15 cellular contexts compared by ENCODE assay signal in the genomic region with DNA sequence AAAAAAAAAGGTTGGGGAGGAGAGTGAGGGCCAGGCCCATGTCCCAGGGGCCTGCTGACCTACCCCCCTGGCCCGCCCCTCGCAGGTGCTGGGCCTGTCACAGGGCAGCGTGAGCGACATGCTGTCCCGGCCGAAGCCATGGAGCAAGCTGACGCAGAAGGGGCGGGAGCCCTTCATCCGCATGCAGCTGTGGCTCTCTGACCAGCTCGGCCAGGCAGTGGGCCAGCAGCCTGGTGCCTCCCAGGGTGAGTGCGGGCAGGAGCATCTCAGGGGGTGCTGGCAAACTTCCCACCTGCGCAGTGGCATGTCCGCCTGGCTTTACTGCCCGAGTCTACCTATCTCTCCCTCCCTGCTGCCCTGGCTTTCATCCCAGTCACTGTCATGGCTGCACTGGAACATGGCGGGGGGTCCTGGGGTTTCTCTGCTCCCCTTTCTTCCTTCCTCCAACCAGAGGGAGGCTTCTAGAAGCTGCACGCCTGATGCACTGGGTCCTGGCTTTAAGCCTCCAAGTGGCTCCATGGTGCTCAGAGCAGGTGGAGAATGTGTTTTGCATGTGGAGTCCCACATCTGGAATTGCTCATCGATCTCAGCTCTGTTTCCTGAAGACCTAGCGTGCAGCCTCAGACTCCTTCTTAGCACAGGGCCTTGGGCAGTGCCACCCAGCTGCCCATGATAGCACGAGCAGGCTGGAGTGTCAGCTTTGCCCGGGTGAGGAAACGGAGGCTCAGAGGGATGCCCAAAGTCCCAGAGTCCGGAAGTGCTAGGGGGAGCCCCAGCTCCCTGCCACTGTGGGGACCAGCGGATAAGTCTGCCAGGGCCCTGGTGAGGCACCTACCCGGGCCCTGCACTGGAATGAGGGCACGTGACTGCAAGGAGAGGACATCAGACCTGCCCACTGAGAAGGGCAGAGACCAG. TPM values are rescaled to one million over a fixed set of nuclear protein-coding genes. Genes with fewer than 3 reads are reported as not detected.
DNase-seq lines count a peak whose midpoint lies in the region; TF ChIP-seq lines count a peak whose summit lies in the region.
"Had no signal": no experiment of that assay in that cellular context is flagged by ENCODE, and none has a peak within 500 bp of the region (broad histone marks: within the 10 kb centered on the region; RNA-seq: fewer than 3 reads in every experiment).

No MANE protein-coding gene starts in this region.

- no peaks in the 10 kb centered on the region for H3K4me1 ChIP-seq in vagina
- H3K4me1 ChIP-seq: prostate gland had no signal

- H3K36me3 ChIP-seq in H7 (replicated peaks; ENCODE audit: control insufficient read depth, insufficient read depth, low read length) (no peaks in the 10 kb centered on the region), vagina (no peaks in the 10 kb centered on the region)
- H3K36me3 ChIP-seq: prostate gland had no signal

- H3K9me3 ChIP-seq in vagina, result no peaks in the 10 kb centered on the region
- H3K9me3 ChIP-seq: prostate gland had no signal

- no peak overlapping the region for H3K27ac ChIP-seq in vagina
- H3K27ac ChIP-seq: prostate gland had no signal

- intact Hi-C loops in vagina (cut with DNase I), result no loop called here

- TF ChIP-seq CTCF in vagina (IDR thresholded peaks at IDR 0.05), result no peak

- peak; percentile 84 for DNase-seq in A172 (ENCODE audit: low spot score)
- peak; percentile 61 for DNase-seq in H7
- peak; percentile 94 for DNase-seq in RPMI8226
- DNase-seq in iPS-NIHi11 (ENCODE audit: low spot score), result peak; percentile 60
- DNase-seq in SKM-1 (lab: John Stamatoyannopoulos, UW; ENCODE audit: unreplicated experiment), result no peak
- no peak for DNase-seq in vagina (ENCODE audit: extremely low spot score in 2 of 2)
- DNase-seq in NCI-H1048 (lab: John Stamatoyannopoulos, UW), result no peak
- no peak for DNase-seq in AG20443 (ENCODE audit: low spot score)
- DNase-seq: activated naive CD4-positive, alpha-beta T cell; AML-193; HCEC 1CT; NCI-H187 treated with DMSO at 0.1 percent for 48 hours; stimulated activated CD4-positive, alpha-beta T cell treated with anti-CD3 and anti-CD28 coated beads, Interleukin-4, amount 100 ng/mL, for 1 hour; stimulated activated naive CD4-positive, alpha-beta T cell had no signal

- H3K27me3 ChIP-seq in H7 (ENCODE audit: control insufficient read depth, insufficient read depth, low read length), result no peaks in the 10 kb centered on the region
- H3K27me3 ChIP-seq in vagina, result no peaks in the 10 kb centered on the region

- H3K4me3 ChIP-seq in H7 (ENCODE audit: insufficient read depth, low read depth, low read length) (no peak overlapping the region), vagina (no peak overlapping the region)
- H3K4me3 ChIP-seq: prostate gland had no signal

- TF ChIP-seq POLR2A in vagina (IDR thresholded peaks at IDR 0.05), result no peak

RNA-seq across cellular contexts. Expression of a gene that starts 46.3 kb away (rescaled TPM):
- total RNA-seq in A172 (2014; rRNA removed; shearing (Covaris generic)), result 9.4 and 16.6 TPM in 2 replicates
- 7.1 and 10.1 TPM in 2 replicates for total RNA-seq in H7 (2014; rRNA removed; shearing (Covaris generic))
- total RNA-seq in vagina, result 5.6 TPM

Comparison
In these comparisons a context has a peak if more than half of its experiments do, and no peak if none do; other contexts are left out.
1. DNase-seq: peak in A172 (single experiment), H7 (single experiment), RPMI8226 (single experiment) and iPS-NIHi11 (single experiment); none in SKM-1 (single experiment), vagina (0 of 2), NCI-H1048 (single experiment) and AG20443 (single experiment).